18 cellular contexts compared by ENCODE assay signal in genomic region chr5:22734907-22735306, GRCh38.
DNase-seq lines count a peak whose midpoint lies in the region; ATAC-seq, FAIRE-seq and TF ChIP-seq lines count a peak whose summit lies in the region.
"Had no signal": no experiment of that assay in that cellular context is flagged by ENCODE, and none has a peak within 500 bp of the region (broad histone marks: within the 10 kb centered on the region; RNA-seq: fewer than 3 reads in every experiment).

No MANE protein-coding gene starts in this region.

- no peak overlapping the region for H3K9ac ChIP-seq in Karpas-422 (ENCODE audit: low read length)
- H3K9ac ChIP-seq: BLaER1 treated with 17β-estradiol and CSF1 and Interleukin-3, amounts not matched to agents 10 nM and 100 nM had no signal

- WGBS in A549 (ENCODE audit: missing lambda C conversion rate), result 47% methylated on average over 2 of the region's 2 CpGs
- 94 to 96% methylated on average over 2 of the region's 2 CpGs for WGBS in lower leg skin, 2 donors

- POLR2A ChIA-PET in A549 (lab: Yijun Ruan, JAX), result no interaction called here

- TF ChIP-seq CTCF in A549 (IDR thresholded peaks at IDR 0.05) (no peak), RWPE2 (IDR thresholded peaks at IDR 0.05; ENCODE audit: poor library complexity, severe bottlenecking) (peak; percentile 22), epithelial cell of esophagus (IDR thresholded peaks at IDR 0.05; ENCODE audit: insufficient read depth, low read depth, low read length, missing control alignments) (no peak), lower leg skin (IDR thresholded peaks at IDR 0.05) (no peak)

- H3K4me1 ChIP-seq in A549 (no peaks in the 10 kb centered on the region), Karpas-422 (ENCODE audit: low read length) (no peaks in the 10 kb centered on the region), RWPE2 (ENCODE audit: insufficient read depth, poor library complexity, severe bottlenecking) (no peaks in the 10 kb centered on the region)
- H3K4me1 ChIP-seq: BLaER1 treated with 17β-estradiol and CSF1 and Interleukin-3, amounts not matched to agents 10 nM and 100 nM; HAP-1 had no signal

- H3K9me3 ChIP-seq in A549 (no peaks in the 10 kb centered on the region), Karpas-422 (ENCODE audit: low read length) (no peaks in the 10 kb centered on the region), RWPE2 (ENCODE audit: severe bottlenecking) (no peaks in the 10 kb centered on the region)
- H3K9me3 ChIP-seq: BLaER1 treated with 17β-estradiol and CSF1 and Interleukin-3, amounts not matched to agents 10 nM and 100 nM; HAP-1 had no signal

- no peak overlapping the region for H3K4me2 ChIP-seq in A549
- H3K4me2 ChIP-seq in Karpas-422 (ENCODE audit: low read depth, low read length, poor library complexity, severe bottlenecking), result no peak overlapping the region
- H3K4me2 ChIP-seq: BLaER1 treated with 17β-estradiol and CSF1 and Interleukin-3, amounts not matched to agents 10 nM and 100 nM had no signal

- H3K4me3 ChIP-seq in A549, result no peak overlapping the region
- no peak overlapping the region for H3K4me3 ChIP-seq in Karpas-422 (ENCODE audit: low read length)
- H3K4me3 ChIP-seq in RWPE2 (ENCODE audit: severe bottlenecking), result no peak overlapping the region
- H3K4me3 ChIP-seq in epithelial cell of esophagus (ENCODE audit: low read length), result no peak overlapping the region
- H3K4me3 ChIP-seq in lower leg skin (ENCODE audit: low read depth, poor library complexity, severe bottlenecking), result no peak overlapping the region
- H3K4me3 ChIP-seq: BLaER1 treated with 17β-estradiol and CSF1 and Interleukin-3, amounts not matched to agents 10 nM and 100 nM; HAP-1 had no signal

- CTCF ChIA-PET in A549 (lab: Yijun Ruan, JAX), result no interaction called here

- TF ChIP-seq POLR2A in A549 (IDR thresholded peaks at IDR 0.05; ENCODE audit: low read length) (no peak), lower leg skin (IDR thresholded peaks at IDR 0.05) (no peak)

- TF ChIP-seq RAD21 in A549 (conservative IDR thresholded peaks at IDR 0.05 in 1 of 2, IDR thresholded peaks at IDR 0.05 in 1 of 2), result no peak

- H3K27ac ChIP-seq in A549, result no peak overlapping the region
- H3K27ac ChIP-seq in Karpas-422 (ENCODE audit: low read length), result no peak overlapping the region
- H3K27ac ChIP-seq in RWPE2 (ENCODE audit: poor library complexity, severe bottlenecking), result no peak overlapping the region
- H3K27ac ChIP-seq: BLaER1 treated with 17β-estradiol and CSF1 and Interleukin-3, amounts not matched to agents 10 nM and 100 nM had no signal

- no peaks in the 10 kb centered on the region for H3K27me3 ChIP-seq in Karpas-422 (ENCODE audit: low read length)
- peaks cover 2% of the 10 kb centered on the region for H3K27me3 ChIP-seq in RWPE2 (ENCODE audit: insufficient read depth, poor library complexity, severe bottlenecking)
- H3K27me3 ChIP-seq: BLaER1 treated with 17β-estradiol and CSF1 and Interleukin-3, amounts not matched to agents 10 nM and 100 nM had no signal

- H3K79me2 ChIP-seq in Karpas-422 (ENCODE audit: low read length), result no peaks in the 10 kb centered on the region

- H3K36me3 ChIP-seq in Karpas-422 (ENCODE audit: insufficient read depth, low read length), result no peaks in the 10 kb centered on the region
- no peaks in the 10 kb centered on the region for H3K36me3 ChIP-seq in RWPE2 (ENCODE audit: low read depth)
- H3K36me3 ChIP-seq: BLaER1 treated with 17β-estradiol and CSF1 and Interleukin-3, amounts not matched to agents 10 nM and 100 nM; HAP-1 had no signal

- H4K20me1 ChIP-seq in Karpas-422 (ENCODE audit: insufficient read depth, low read depth, low read length), result no peaks in the 10 kb centered on the region
- H4K20me1 ChIP-seq: BLaER1 treated with 17β-estradiol and CSF1 and Interleukin-3, amounts not matched to agents 10 nM and 100 nM had no signal

- H3K9me2 ChIP-seq in Karpas-422 (replicated peaks; ENCODE audit: insufficient read depth, low read length), result no peaks in the 10 kb centered on the region

- intact Hi-C loops in lower leg skin (cut with DNase I; ENCODE audit: low total_unique reads), result no loop called here

- DNase-seq in A549 (ENCODE audit: low read depth in 1 of 2, low spot score in 1 of 2) (no peak), Karpas-422 (peak; percentile 43), RWPE2 (ENCODE audit: low spot score) (no peak), epithelial cell of esophagus (ENCODE audit: low read depth) (peak; percentile 5), lower leg skin (ENCODE audit: low spot score in 2 of 2) (no peak), NCI-H524 (lab: John Stamatoyannopoulos, UW) (no peak)
- DNase-seq in activated effector memory CD4-positive, alpha-beta T cell treated with anti-CD3 and anti-CD28 coated beads, Interleukin-2, amount 50 U/mL, for 16 hours, result no peak
- DNase-seq: 8988T; CD8-positive, alpha-beta T cell; DMS 273 treated with DMSO at 0.1 percent for 48 hours; DMS53; DND-41; EL had no signal

- FAIRE-seq in A549 (lab: Jason Lieb, UNC), result no peak
- FAIRE-seq: G401.6, GM12891, GM19239 had no signal

- ATAC-seq in A549 (no peak), RWPE2 (ENCODE audit: low read depth) (no peak)
- ATAC-seq: CD8-positive, alpha-beta T cell had no signal

- no peak overlapping the region for H2AFZ ChIP-seq in Karpas-422 (ENCODE audit: low read length)

- TF ChIP-seq EP300 in A549 (IDR thresholded peaks at IDR 0.05), result no peak

TF ChIP-seq in A549, 52 proteins besides CTCF, POLR2A, EP300 and RAD21:
- TF ChIP-seq MAX (IDR thresholded peaks at IDR 0.05) (no peak), MAFK (IDR thresholded peaks at IDR 0.05; ENCODE audit: partially characterized antibody) (peak; percentile 81)

Comparison
In these comparisons a context has a peak if more than half of its experiments do, and no peak if none do; other contexts are left out.
1. DNase-seq: peak in Karpas-422 (single experiment) and epithelial cell of esophagus (single experiment); none in A549 (0 of 2), RWPE2 (single experiment), lower leg skin (0 of 2), activated effector memory CD4-positive, alpha-beta T cell treated with anti-CD3 and anti-CD28 coated beads, Interleukin-2, amount 50 U/mL, for 16 hours (single experiment) and NCI-H524 (0 of 2).